Comparison of ENCODE assay signal across 24 cellular contexts in the genomic region with DNA sequence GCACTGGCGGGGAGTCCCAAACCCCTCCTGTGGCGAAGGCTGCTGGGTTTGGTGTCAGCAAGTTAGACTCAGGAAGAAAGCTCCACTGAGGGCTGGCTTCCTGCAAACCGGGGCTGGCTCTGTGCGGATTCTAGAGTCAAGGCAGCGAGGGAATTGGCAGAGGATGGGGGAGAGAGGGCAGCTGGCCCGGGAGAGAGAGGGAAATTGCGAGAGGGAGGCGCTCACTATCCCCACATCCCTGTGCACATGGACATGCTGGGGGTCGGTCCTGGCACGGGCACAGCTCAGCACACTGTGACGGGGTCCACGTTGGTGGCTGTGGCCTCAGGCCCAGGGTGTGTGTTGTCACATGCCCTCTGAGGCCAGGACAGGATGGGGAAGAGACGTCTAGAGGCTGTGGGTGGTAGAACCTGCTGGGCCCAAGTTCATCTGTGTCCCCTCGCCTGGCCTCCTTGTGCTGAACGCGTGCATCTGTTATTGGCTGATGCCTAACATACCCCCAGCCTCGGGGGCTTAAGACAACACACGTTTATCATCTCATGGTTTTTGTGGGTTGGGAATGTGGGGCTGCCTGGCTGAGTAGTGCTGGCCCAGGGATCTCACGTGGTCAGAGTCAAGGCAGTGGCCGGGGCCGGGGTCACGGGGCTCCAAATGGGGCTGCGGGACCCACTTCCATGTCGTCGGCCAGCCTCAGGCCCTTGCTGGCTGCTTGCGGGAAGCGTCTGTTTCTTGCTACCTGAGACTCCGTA. TPM values are rescaled to one million over a fixed set of nuclear protein-coding genes. Genes with fewer than 3 reads are reported as not detected.
DNase-seq lines count a peak whose midpoint lies in the region; ATAC-seq, FAIRE-seq and TF ChIP-seq lines count a peak whose summit lies in the region.
"Had no signal": no experiment of that assay in that cellular context is flagged by ENCODE, and none has a peak within 500 bp of the region (broad histone marks: within the 10 kb centered on the region; RNA-seq: fewer than 3 reads in every experiment).

No MANE protein-coding gene starts in this region.

- no peak overlapping the region for H3K23ac ChIP-seq in mesenchymal stem cell (ENCODE audit: low read length in 2 of 2)

- H3K27me3 ChIP-seq in H7 (ENCODE audit: control insufficient read depth, insufficient read depth, low read length) (no peaks in the 10 kb centered on the region; the same call in 1 of the 2 replicates), brain microvascular endothelial cell (replicated peaks) (peaks cover 3% of the 10 kb centered on the region), mesenchymal stem cell (ENCODE audit: control insufficient read depth in 1 of 2, insufficient read depth in 1 of 2, low read length in 2 of 2) (peaks cover 22 to 31% of the 10 kb centered on the region in 2 experiments)
- H3K27me3 ChIP-seq: BLaER1, Peyer's patch had no signal

- H3K4me3 Mint-ChIP-seq in MCF 10A (ENCODE audit: unreplicated experiment) = no peak overlapping the region
- H3K4me3 Mint-ChIP-seq: CD4-positive, CD25-positive, alpha-beta regulatory T cell had no signal

- POLR2A ChIA-PET in MCF 10A (lab: Yijun Ruan, JAX) = no interaction called here

- WGBS in mesenchymal stem cell = 86% methylated on average over 28 of the region's 28 CpGs

- no peaks in the 10 kb centered on the region for H3K36me3 Mint-ChIP-seq in MCF 10A (ENCODE audit: insufficient read depth, unreplicated experiment)
- H3K36me3 Mint-ChIP-seq: CD4-positive, CD25-positive, alpha-beta regulatory T cell had no signal

- H3K4me1 Mint-ChIP-seq in MCF 10A (ENCODE audit: insufficient read depth, unreplicated experiment) = peaks cover 6% of the 10 kb centered on the region

- H2AFZ ChIP-seq in mesenchymal stem cell (ENCODE audit: low read depth, low read length) = no peak overlapping the region

- no peak overlapping the region for H3K27ac Mint-ChIP-seq in MCF 10A (ENCODE audit: low read depth, unreplicated experiment)
- H3K27ac Mint-ChIP-seq: CD4-positive, CD25-positive, alpha-beta regulatory T cell had no signal

- in situ Hi-C loops in brain microvascular endothelial cell (cut with HindIII; ENCODE audit: low pct_ligation_motif_present, low sequenced_read_pairs) = no loop called here

- H3K4ac ChIP-seq in mesenchymal stem cell (ENCODE audit: low read depth in 1 of 2, low read length in 2 of 2) = no peak overlapping the region

- H2BK15ac ChIP-seq in mesenchymal stem cell (ENCODE audit: low read depth, poor library complexity, severe bottlenecking) = peak overlapping the region; percentile 8

- FAIRE-seq in urothelium cell line (lab: Jason Lieb, UNC) = peak; percentile 9
- FAIRE-seq: A204.1, G401.6 had no signal

- BruUV-seq in MCF 10A (replicated peaks; lab: Mats Ljungman, UMichigan) = no TSS peak

- peak overlapping the region; percentile 72 for H4K91ac ChIP-seq in mesenchymal stem cell (ENCODE audit: low read length)

- no peak overlapping the region for H2BK5ac ChIP-seq in mesenchymal stem cell (ENCODE audit: low read depth, low read length, poor library complexity, severe bottlenecking)

- TF ChIP-seq CTCF in brain microvascular endothelial cell (IDR thresholded peaks at IDR 0.05; ENCODE audit: low read depth, low read length, missing control alignments) = no peak
- TF ChIP-seq CTCF in MCF 10A (IDR thresholded peaks at IDR 0.05; ENCODE audit: unreplicated experiment) = no peak

- H3K36me3 ChIP-seq in H7 (replicated peaks; ENCODE audit: control insufficient read depth, insufficient read depth, low read length) (no peaks in the 10 kb centered on the region), brain microvascular endothelial cell (replicated peaks) (no peaks in the 10 kb centered on the region), mesenchymal stem cell (ENCODE audit: control insufficient read depth in 1 of 2, insufficient read depth in 2 of 2, low read depth in 1 of 2, low read length in 2 of 2) (no peaks in the 10 kb centered on the region)
- H3K36me3 ChIP-seq: BLaER1, Peyer's patch had no signal

- no peak overlapping the region for H2AK5ac ChIP-seq in mesenchymal stem cell (ENCODE audit: low read length, severe bottlenecking)

- CTCF ChIA-PET in MCF 10A (lab: Yijun Ruan, JAX) = interaction anchor here (0.6 kb wide), 1 partner anchor 196 kb away, joined by 3 read pairs; no protein-coding TSS in a partner anchor

- no peak overlapping the region for H3K9ac ChIP-seq in mesenchymal stem cell (ENCODE audit: low read length)
- H3K9ac ChIP-seq: BLaER1 had no signal

- H3K18ac ChIP-seq in mesenchymal stem cell (ENCODE audit: low read depth in 1 of 2, low read length in 2 of 2) = peak overlapping the region in 1 of 2 experiments; percentile 23

- H3K14ac ChIP-seq in mesenchymal stem cell (ENCODE audit: low read length in 2 of 2) = peak overlapping the region in 1 of 2 experiments; percentile 71

- H3K9me3 Mint-ChIP-seq in MCF 10A (ENCODE audit: unreplicated experiment) = no peaks in the 10 kb centered on the region
- H3K9me3 Mint-ChIP-seq: CD4-positive, CD25-positive, alpha-beta regulatory T cell had no signal

- H3K79me1 ChIP-seq in mesenchymal stem cell (replicated peaks; ENCODE audit: low read length, poor library complexity, severe bottlenecking) = no peaks in the 10 kb centered on the region

- ATAC-seq in GM19467 (IDR thresholded peaks at IDR 0.05; ENCODE audit: unreplicated experiment) = no peak
- ATAC-seq in HG03439 (IDR thresholded peaks at IDR 0.05; ENCODE audit: unreplicated experiment) = no peak

- no peak overlapping the region for H3K4me2 ChIP-seq in mesenchymal stem cell (ENCODE audit: low read length, poor library complexity, severe bottlenecking)
- H3K4me2 ChIP-seq: BLaER1 had no signal

- peak overlapping the region; percentile 61 to 87 for H2BK12ac ChIP-seq in mesenchymal stem cell (ENCODE audit: low read length in 2 of 2)

- DNase-seq in H7 (peak; percentile 52), brain microvascular endothelial cell (no peak), mesenchymal stem cell (no peak), urothelium cell line (ENCODE audit: low spot score) (no peak), MCF 10A (ENCODE audit: unreplicated experiment) (no peak)
- DNase-seq: CD4-positive, CD25-positive, alpha-beta regulatory T cell; KG1; MM.1S; NCI-H1048; NCI-H1417; NCI-H1694; NCI-H2029 treated with DMSO at 0.1 percent for 48 hours; NCI-H446 treated with DMSO at 0.1 percent for 48 hours; NCI-H526; OCI-M1; Peyer's patch; SHP77 treated with DMSO at 0.1 percent for 48 hours had no signal

- H4K8ac ChIP-seq in mesenchymal stem cell (ENCODE audit: low read length) = no peak overlapping the region

- H3K27ac ChIP-seq in brain microvascular endothelial cell (peak overlapping the region; percentile 46), mesenchymal stem cell (ENCODE audit: low read length, poor library complexity, severe bottlenecking) (no peak overlapping the region)
- H3K27ac ChIP-seq: BLaER1, Peyer's patch, SK-N-MC had no signal

- H3K27me3 Mint-ChIP-seq in MCF 10A (ENCODE audit: insufficient read depth, unreplicated experiment) = peaks cover 18% of the 10 kb centered on the region
- H3K27me3 Mint-ChIP-seq: CD4-positive, CD25-positive, alpha-beta regulatory T cell had no signal

- H2BK120ac ChIP-seq in mesenchymal stem cell (ENCODE audit: low read depth, low read length) = peak overlapping the region; percentile 45

- H3K4me3 ChIP-seq in H7 (ENCODE audit: insufficient read depth, low read depth, low read length) (no peak overlapping the region), brain microvascular endothelial cell (ENCODE audit: low read depth, low read length) (no peak overlapping the region), mesenchymal stem cell (ENCODE audit: insufficient read depth in 1 of 2, low read depth in 1 of 2, low read length in 2 of 2) (no peak overlapping the region)
- H3K4me3 ChIP-seq: BLaER1, Peyer's patch, SK-N-MC had no signal

- H3K9me3 ChIP-seq in mesenchymal stem cell (ENCODE audit: control insufficient read depth, low read length) = no peaks in the 10 kb centered on the region
- H3K9me3 ChIP-seq: BLaER1, Peyer's patch had no signal

- H3K4me1 ChIP-seq in mesenchymal stem cell (ENCODE audit: control insufficient read depth, insufficient read depth, low read depth, low read length) = peaks cover 25% of the 10 kb centered on the region
- H3K4me1 ChIP-seq: BLaER1 had no signal

- intact Hi-C loops in MCF 10A (cut with micrococcal nuclease) = no loop called here

RNA-seq across cellular contexts. Expression of a gene that starts 16.7 kb away (rescaled TPM):
- total RNA-seq in H7 (2014; rRNA removed; shearing (Covaris generic)) = 24.0 and 25.6 TPM in 2 replicates
- 0.03 TPM for polyA plus RNA-seq in mesenchymal stem cell (2013, experiment 1 of 2)
- not detected for polyA plus RNA-seq in mesenchymal stem cell (2013, experiment 2 of 2)
- total RNA-seq in MCF 10A (2022) = not detected in 2 replicates
- total RNA-seq: CD4-positive, CD25-positive, alpha-beta regulatory T cell; HT1080 had no signal
- polyA plus RNA-seq: CD4-positive, CD25-positive, alpha-beta regulatory T cell had no signal

Comparison
In these comparisons a context has a peak if more than half of its experiments do, and no peak if none do; other contexts are left out.
1. RNA of a gene that starts 16.7 kb away (total RNA-seq): 24.0 to 25.6 TPM in H7; not detected in MCF 10A; every median in the first group is over 10 times any median in the second.